In the genomic region with DNA sequence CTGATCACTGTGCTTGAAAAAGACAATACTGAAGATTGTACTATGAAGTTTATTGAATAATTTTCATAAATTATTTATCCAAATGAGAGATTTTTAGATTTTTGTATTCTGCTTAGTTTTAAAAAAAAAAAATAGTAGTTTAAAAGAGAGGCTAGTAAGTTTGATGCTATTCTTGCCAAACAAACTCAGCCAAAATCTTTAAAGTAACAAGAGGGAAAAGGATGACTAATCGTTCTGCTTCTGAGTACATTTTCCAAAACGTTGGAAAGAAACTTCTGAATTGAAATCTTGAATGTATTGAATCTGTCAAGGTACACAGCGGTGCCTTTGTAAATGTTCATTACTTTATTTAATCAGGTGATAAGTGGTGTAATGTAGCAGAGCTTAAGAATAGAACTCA, we compare ENCODE assay signal across 27 cellular contexts. TPM values are rescaled to one million over a fixed set of nuclear protein-coding genes. Genes with fewer than 3 reads are reported as not detected.
"Had no signal": no experiment of that assay in that cellular context is flagged by ENCODE, and none has a peak within 500 bp of the region (broad histone marks: within the 10 kb centered on the region; RNA-seq: fewer than 3 reads in every experiment).

No MANE protein-coding gene starts in this region.

- H3K4me3 Mint-ChIP-seq: activated B cell treated with CpG ODN at 0.5 μM for 24 hours; activated CD4-positive, alpha-beta T cell treated with anti-CD3 and anti-CD28 coated beads for 36 hours; activated naive CD8-positive, alpha-beta T cell treated with anti-CD3 and anti-CD28 coated beads for 36 hours; activated T-cell treated with anti-CD3 and anti-CD28 coated beads, Interleukin-2, amount 50 U/mL, for 24 hours; activated T-helper 17 cell treated with anti-CD3 and anti-CD28 coated beads, Interleukin-2, amount 50 U/mL, for 72 hours; dendritic cell treated with granulocyte-macrophage colony-stimulating factor and Interleukin-4, amounts not matched to agents 40 ng/mL and 50 ng/mL, for 4 days; naive thymus-derived CD8-positive, alpha-beta T cell; neural progenitor cell; stimulated activated memory B cell treated with anti-CD40 and anti-IgM and Interleukin-4, amounts not matched to agents 10 μg/mL and 1 μg/mL and 100 μg/mL, for 72 hours; T-helper 17 cell had no signal

- H3K4me2 ChIP-seq: neural progenitor cell had no signal

- H3K27me3 Mint-ChIP-seq: activated B cell treated with CpG ODN at 0.5 μM for 24 hours; activated CD4-positive, alpha-beta T cell treated with anti-CD3 and anti-CD28 coated beads for 36 hours; activated naive CD8-positive, alpha-beta T cell treated with anti-CD3 and anti-CD28 coated beads for 36 hours; activated T-cell treated with anti-CD3 and anti-CD28 coated beads, Interleukin-2, amount 50 U/mL, for 24 hours; activated T-helper 17 cell treated with anti-CD3 and anti-CD28 coated beads, Interleukin-2, amount 50 U/mL, for 72 hours; dendritic cell treated with granulocyte-macrophage colony-stimulating factor and Interleukin-4, amounts not matched to agents 40 ng/mL and 50 ng/mL, for 4 days; naive thymus-derived CD8-positive, alpha-beta T cell; stimulated activated memory B cell treated with anti-CD40 and anti-IgM and Interleukin-4, amounts not matched to agents 10 μg/mL and 1 μg/mL and 100 μg/mL, for 72 hours; T-helper 17 cell had no signal

- H3K27ac Mint-ChIP-seq: activated B cell treated with CpG ODN at 0.5 μM for 24 hours; activated CD4-positive, alpha-beta T cell treated with anti-CD3 and anti-CD28 coated beads for 36 hours; activated naive CD8-positive, alpha-beta T cell treated with anti-CD3 and anti-CD28 coated beads for 36 hours; activated T-cell treated with anti-CD3 and anti-CD28 coated beads, Interleukin-2, amount 50 U/mL, for 24 hours; activated T-helper 17 cell treated with anti-CD3 and anti-CD28 coated beads, Interleukin-2, amount 50 U/mL, for 72 hours; dendritic cell treated with granulocyte-macrophage colony-stimulating factor and Interleukin-4, amounts not matched to agents 40 ng/mL and 50 ng/mL, for 4 days; neural progenitor cell; stimulated activated memory B cell treated with anti-CD40 and anti-IgM and Interleukin-4, amounts not matched to agents 10 μg/mL and 1 μg/mL and 100 μg/mL, for 72 hours; T-helper 17 cell had no signal

- H3K27ac ChIP-seq: body of pancreas, heart right ventricle, lower lobe of right lung, neural progenitor cell, right lobe of liver, skin epidermis, stomach, testis, uterus had no signal

- H3K9ac ChIP-seq: neural progenitor cell had no signal

- H3K4me1 Mint-ChIP-seq: activated B cell treated with CpG ODN at 0.5 μM for 24 hours; activated CD4-positive, alpha-beta T cell treated with anti-CD3 and anti-CD28 coated beads for 36 hours; activated T-helper 17 cell treated with anti-CD3 and anti-CD28 coated beads, Interleukin-2, amount 50 U/mL, for 72 hours; neural progenitor cell; stimulated activated memory B cell treated with anti-CD40 and anti-IgM and Interleukin-4, amounts not matched to agents 10 μg/mL and 1 μg/mL and 100 μg/mL, for 72 hours had no signal

- H3K9me3 ChIP-seq: body of pancreas, heart right ventricle, lower lobe of right lung, right lobe of liver, stomach, testis, uterus had no signal

- H3K9me3 Mint-ChIP-seq: activated B cell treated with CpG ODN at 0.5 μM for 24 hours; activated naive CD8-positive, alpha-beta T cell treated with anti-CD3 and anti-CD28 coated beads for 36 hours; activated T-cell treated with anti-CD3 and anti-CD28 coated beads, Interleukin-2, amount 50 U/mL, for 24 hours; activated T-helper 17 cell treated with anti-CD3 and anti-CD28 coated beads, Interleukin-2, amount 50 U/mL, for 72 hours; dendritic cell treated with granulocyte-macrophage colony-stimulating factor and Interleukin-4, amounts not matched to agents 40 ng/mL and 50 ng/mL, for 4 days; naive thymus-derived CD8-positive, alpha-beta T cell; neural progenitor cell; stimulated activated memory B cell treated with anti-CD40 and anti-IgM and Interleukin-4, amounts not matched to agents 10 μg/mL and 1 μg/mL and 100 μg/mL, for 72 hours had no signal

- DNase-seq: activated B cell treated with CpG ODN at 0.5 μM for 24 hours; activated CD4-positive, alpha-beta T cell treated with anti-CD3 and anti-CD28 coated beads for 36 hours; activated CD4-positive, alpha-beta T cell treated with anti-CD3 and anti-CD28 coated beads, Interleukin-2, amount 50 U/mL, for 4 hours; activated CD8-positive, alpha-beta memory T cell treated with anti-CD3 and anti-CD28 coated beads for 24 hours; activated CD8-positive, alpha-beta memory T cell treated with anti-CD3 and anti-CD28 coated beads, Interleukin-2, amount 50 U/mL, for 4 hours; activated naive CD8-positive, alpha-beta T cell treated with anti-CD3 and anti-CD28 coated beads for 36 hours; activated T-cell treated with anti-CD3 and anti-CD28 coated beads, Interleukin-2, amount 50 U/mL, for 24 hours; amniotic stem cell; body of pancreas; effector CD4-positive, alpha-beta T cell; heart right ventricle; lower lobe of right lung; naive thymus-derived CD8-positive, alpha-beta T cell; posterior cingulate gyrus; right lobe of liver; stimulated activated CD4-positive, alpha-beta T cell treated with anti-CD3 and anti-CD28 coated beads, Interleukin-15, amount 100 ng/mL, for 24 hours; stomach; T-helper 17 cell; testis; trophoblast cell; uterus had no signal

- H3K4me3 ChIP-seq: body of pancreas, heart right ventricle, lower lobe of right lung, neural progenitor cell, right lobe of liver, skin epidermis, stomach, testis, uterus had no signal

- H3K4me1 ChIP-seq: body of pancreas, heart right ventricle, lower lobe of right lung, neural progenitor cell, right lobe of liver, stomach, testis, uterus had no signal

- H3K27me3 ChIP-seq: body of pancreas, heart right ventricle, neural progenitor cell, right lobe of liver, stomach, testis, uterus had no signal

- H3K36me3 ChIP-seq: uterus had no signal

- H2AFZ ChIP-seq: neural progenitor cell had no signal

RNA-seq across cellular contexts. Expression of a gene that starts 35.9 kb away (rescaled TPM):
- total RNA-seq: activated B cell treated with CpG ODN at 0.5 μM for 24 hours, left lobe of liver, right lobe of liver had no signal
